ENCODE assay signal across 10 cellular contexts in genomic region chr10:79145174-79145483, GRCh38.
DNase-seq lines count a peak whose midpoint lies in the region; ATAC-seq and TF ChIP-seq lines count a peak whose summit lies in the region.
"Had no signal": no experiment of that assay in that cellular context is flagged by ENCODE, and none has a peak within 500 bp of the region (broad histone marks: within the 10 kb centered on the region; RNA-seq: fewer than 3 reads in every experiment).

No MANE protein-coding gene starts in this region.

- no peak overlapping the region for H3K4me2 ChIP-seq in fibroblast of lung (ENCODE audit: extremely low read depth, insufficient read depth, low read length)
- no peak overlapping the region for H3K4me2 ChIP-seq in hepatocyte

- peak overlapping the region; percentile 17 for H3K4me3 Mint-ChIP-seq in CD4-positive, alpha-beta T cell
- H3K4me3 Mint-ChIP-seq in progenitor cell of endocrine pancreas (ENCODE audit: low read depth) = no peak overlapping the region

- no peaks in the 10 kb centered on the region for H3K9me3 Mint-ChIP-seq in CD4-positive, alpha-beta T cell
- H3K9me3 Mint-ChIP-seq in progenitor cell of endocrine pancreas (ENCODE audit: low read depth) = no peaks in the 10 kb centered on the region

- H2AFZ ChIP-seq in fibroblast of lung (ENCODE audit: low read length) = no peak overlapping the region
- no peak overlapping the region for H2AFZ ChIP-seq in hepatocyte

- H3K4me1 ChIP-seq in fibroblast of lung (ENCODE audit: control insufficient read depth, extremely low read depth, insufficient read depth, low read length) (peaks cover 70% of the 10 kb centered on the region), hepatocyte (ENCODE audit: insufficient read depth) (peaks cover 26% of the 10 kb centered on the region)

- CTCF ChIA-PET in CD4-positive, alpha-beta T cell (lab: Charles Lee) = no interaction called here

- no peak overlapping the region for H3K27ac ChIP-seq in CD4-positive, alpha-beta T cell (ENCODE audit: low read depth, low read length)
- peak overlapping the region; percentile 100 for H3K27ac ChIP-seq in KOPT-K1 (ENCODE audit: low read depth, low read length, poor library complexity, severe bottlenecking)
- peak overlapping the region; percentile 50 for H3K27ac ChIP-seq in fibroblast of lung (ENCODE audit: insufficient read depth, low read length)
- H3K27ac ChIP-seq in hepatocyte = no peak overlapping the region
- H3K27ac ChIP-seq: VCaP had no signal

- intact Hi-C loops in CD4-positive, alpha-beta T cell (cut with DNase I, micrococcal nuclease) = loop anchor here in 1 of 2 experiments (5.0 kb wide), 1 partner anchor 73 kb away; no protein-coding TSS in a partner anchor

- 70% methylated on average over 5 of the region's 5 CpGs for WGBS in hepatocyte (ENCODE audit: low lambda C conversion rate, missing lambda C conversion rate)

- H3K9me2 ChIP-seq in hepatocyte (replicated peaks; ENCODE audit: insufficient read depth) = no peaks in the 10 kb centered on the region

- no peaks in the 10 kb centered on the region for H3K27me3 Mint-ChIP-seq in CD4-positive, alpha-beta T cell
- no peaks in the 10 kb centered on the region for H3K27me3 Mint-ChIP-seq in progenitor cell of endocrine pancreas

- no peak for DNase-seq in CD4-positive, alpha-beta T cell
- DNase-seq in fibroblast of lung (ENCODE audit: low read depth in 2 of 2) (no peak), progenitor cell of endocrine pancreas (ENCODE audit: low spot score, unreplicated experiment) (no peak), MG63 (no peak), iPS-NIHi7 (ENCODE audit: extremely low spot score) (no peak), NCI-H446 treated with DMSO at 0.1 percent for 48 hours (lab: John Stamatoyannopoulos, UW) (no peak), hepatocyte (ENCODE audit: low spot score) (no peak)

- ATAC-seq in CD4-positive, alpha-beta T cell (ENCODE audit: poor library complexity) = no peak
- ATAC-seq: Panc1 had no signal

- no peak for TF ChIP-seq CTCF in CD4-positive, alpha-beta T cell (IDR thresholded peaks at IDR 0.05)
- TF ChIP-seq CTCF in fibroblast of lung (conservative IDR thresholded peaks at IDR 0.05 in 1 of 2, IDR thresholded peaks at IDR 0.05 in 1 of 2; ENCODE audit: low read depth in 1 of 2, low read length in 2 of 2) (no peak), progenitor cell of endocrine pancreas (IDR thresholded peaks at IDR 0.05; ENCODE audit: unreplicated experiment) (no peak), hepatocyte (IDR thresholded peaks at IDR 0.05; ENCODE audit: poor library complexity) (no peak)

- no peak overlapping the region for H3K9ac ChIP-seq in fibroblast of lung (ENCODE audit: insufficient read depth, low read length)

- H3K36me3 ChIP-seq in KOPT-K1 (ENCODE audit: insufficient read depth, low read length) (peaks cover 53% of the 10 kb centered on the region; the same call in 1 of the 2 replicates), fibroblast of lung (ENCODE audit: control insufficient read depth, insufficient read depth, low read length) (peaks cover 32% of the 10 kb centered on the region), MG63 (peaks cover 77% of the 10 kb centered on the region), hepatocyte (replicated peaks; ENCODE audit: insufficient read depth, low read depth) (no peaks in the 10 kb centered on the region)

- H3K4me1 Mint-ChIP-seq in CD4-positive, alpha-beta T cell (ENCODE audit: low read depth) = peaks cover 81% of the 10 kb centered on the region
- H3K4me1 Mint-ChIP-seq in progenitor cell of endocrine pancreas (ENCODE audit: low read depth) = peaks cover 29% of the 10 kb centered on the region

- H3K79me2 ChIP-seq in fibroblast of lung (ENCODE audit: control insufficient read depth, insufficient read depth, low read length) = peaks cover 63% of the 10 kb centered on the region
- H3K79me2 ChIP-seq in hepatocyte = peaks cover 84% of the 10 kb centered on the region

- H3K4me3 ChIP-seq in fibroblast of lung (replicated peaks in 1 of 4; ENCODE audit: control extremely low read depth in 1 of 4, insufficient read depth in 1 of 4, low read depth in 3 of 4, low read length in 4 of 4) = no peak overlapping the region
- no peak overlapping the region for H3K4me3 ChIP-seq in MG63
- no peak overlapping the region for H3K4me3 ChIP-seq in hepatocyte

- POLR2A ChIA-PET in CD4-positive, alpha-beta T cell (lab: Charles Lee) = no interaction called here

- no peaks in the 10 kb centered on the region for H4K20me1 ChIP-seq in fibroblast of lung (ENCODE audit: control insufficient read depth, extremely low read depth, insufficient read depth, low read length)
- H4K20me1 ChIP-seq in hepatocyte (ENCODE audit: insufficient read depth, poor library complexity, severe bottlenecking) = peaks cover 57% of the 10 kb centered on the region

- no peaks in the 10 kb centered on the region for H3K9me3 ChIP-seq in CD4-positive, alpha-beta T cell (ENCODE audit: control insufficient read depth, low read length)
- H3K9me3 ChIP-seq in KOPT-K1 (ENCODE audit: insufficient read depth, low read length, poor library complexity, severe bottlenecking) (no peaks in the 10 kb centered on the region), fibroblast of lung (ENCODE audit: control insufficient read depth, insufficient read depth, low read depth, low read length) (no peaks in the 10 kb centered on the region), MG63 (no peaks in the 10 kb centered on the region), hepatocyte (ENCODE audit: low read depth) (no peaks in the 10 kb centered on the region)

- H3K27me3 ChIP-seq in CD4-positive, alpha-beta T cell (ENCODE audit: control insufficient read depth, insufficient read depth, low read length) = no peaks in the 10 kb centered on the region
- H3K27me3 ChIP-seq in fibroblast of lung (ENCODE audit: control insufficient read depth, insufficient read depth, low read length) (no peaks in the 10 kb centered on the region), MG63 (no peaks in the 10 kb centered on the region), hepatocyte (no peaks in the 10 kb centered on the region)

- no peaks in the 10 kb centered on the region for H3K36me3 Mint-ChIP-seq in CD4-positive, alpha-beta T cell (ENCODE audit: low read depth)
- H3K36me3 Mint-ChIP-seq in progenitor cell of endocrine pancreas (ENCODE audit: insufficient read depth) = peaks cover 19% of the 10 kb centered on the region

- peak overlapping the region; percentile 75 for H3K27ac Mint-ChIP-seq in CD4-positive, alpha-beta T cell
- peak overlapping the region; percentile 72 for H3K27ac Mint-ChIP-seq in progenitor cell of endocrine pancreas

Comparison
In these comparisons a context has a peak if more than half of its experiments do, and no peak if none do; other contexts are left out.
1. H3K27ac ChIP-seq: peak in KOPT-K1 (single experiment) and fibroblast of lung (single experiment); none in CD4-positive, alpha-beta T cell (single experiment) and hepatocyte (single experiment).